Comparison of ENCODE assay signal across 8 cellular contexts in genomic region chr4:39045791-39046221, GRCh38.
DNase-seq lines count a peak whose midpoint lies in the region; ATAC-seq and TF ChIP-seq lines count a peak whose summit lies in the region.

No MANE protein-coding gene starts in this region.

- H3K36me3 ChIP-seq in DOHH2 (ENCODE audit: control insufficient read depth, low read length), result peaks cover 34% of the 10 kb centered on the region
- H3K36me3 ChIP-seq in muscle layer of duodenum (ENCODE audit: control insufficient read depth in 1 of 2, insufficient read depth in 2 of 2, low read length in 2 of 2), result no peaks in the 10 kb centered on the region

- H3K27ac ChIP-seq in DOHH2 (ENCODE audit: low read depth, low read length) (peak overlapping the region; percentile 93), muscle layer of duodenum (ENCODE audit: low read length) (peak overlapping the region; percentile 86)

- H3K9me3 ChIP-seq in DOHH2 (ENCODE audit: control insufficient read depth, insufficient read depth, low read length) (no peaks in the 10 kb centered on the region), muscle layer of duodenum (ENCODE audit: control insufficient read depth in 1 of 2, low read length in 2 of 2) (no peaks in the 10 kb centered on the region)

- H4K20me1 ChIP-seq in DOHH2 (ENCODE audit: control insufficient read depth, insufficient read depth, low read depth, low read length), result peaks cover 27% of the 10 kb centered on the region; the same call in 1 of the 2 replicates

- DNase-seq in NAMALWA (ENCODE audit: low spot score) (peak; percentile 67), RPMI8226 (no peak), NCI-H345 treated with DMSO at 0.1 percent for 48 hours (lab: John Stamatoyannopoulos, UW; ENCODE audit: unreplicated experiment) (no peak), iPS-NIHi7 (ENCODE audit: extremely low spot score) (no peak)
- DNase-seq in central memory CD4-positive, alpha-beta T cell, result peak; percentile 45

- peaks cover 62% of the 10 kb centered on the region for H3K79me2 ChIP-seq in DOHH2 (ENCODE audit: control insufficient read depth, low read length)

- peak overlapping the region; percentile 89 for H3K4me2 ChIP-seq in DOHH2 (ENCODE audit: low read length)

- H3K27me3 ChIP-seq in DOHH2 (ENCODE audit: control insufficient read depth, low read length), result no peaks in the 10 kb centered on the region
- H3K27me3 ChIP-seq in muscle layer of duodenum (ENCODE audit: low read depth, low read length), result no peaks in the 10 kb centered on the region

- ATAC-seq in HG02642 (IDR thresholded peaks at IDR 0.05; ENCODE audit: poor library complexity, unreplicated experiment), result no peak

- peak overlapping the region; percentile 77 for H3K4me3 ChIP-seq in DOHH2 (ENCODE audit: low read length)
- H3K4me3 ChIP-seq in muscle layer of duodenum (ENCODE audit: low read depth in 1 of 2, low read length in 2 of 2), result peak overlapping the region; percentile 75 to 79

- H3K4me1 ChIP-seq in DOHH2 (ENCODE audit: control insufficient read depth, low read length) (peaks cover 68% of the 10 kb centered on the region), muscle layer of duodenum (ENCODE audit: control insufficient read depth in 1 of 2, insufficient read depth in 2 of 2, low read length in 2 of 2) (peaks cover 14 to 30% of the 10 kb centered on the region in 2 donors)

- H3F3A ChIP-seq in DOHH2 (ENCODE audit: control insufficient read depth, insufficient read depth), result peaks cover 27% of the 10 kb centered on the region

- H3K9me2 ChIP-seq in DOHH2 (replicated peaks; ENCODE audit: control insufficient read depth, low read length), result no peaks in the 10 kb centered on the region

- TF ChIP-seq CTCF in DOHH2 (IDR thresholded peaks at IDR 0.05; ENCODE audit: low read depth, low read length, poor library complexity, severe bottlenecking), result no peak

Comparison
In these comparisons a context has a peak if more than half of its experiments do, and no peak if none do; other contexts are left out.
1. DNase-seq: peak in NAMALWA (single experiment) and central memory CD4-positive, alpha-beta T cell (single experiment); none in RPMI8226 (single experiment), NCI-H345 treated with DMSO at 0.1 percent for 48 hours (single experiment) and iPS-NIHi7 (single experiment).